8 cellular contexts compared by ENCODE assay signal in genomic region chr2:143730950-143731254, GRCh38.
A peak's percentile ranks its signal among the peaks of the same experiment; 100 is the strongest.
DNase-seq lines count a peak whose midpoint lies in the region; ATAC-seq and TF ChIP-seq lines count a peak whose summit lies in the region.
"Had no signal": no experiment of that assay in that cellular context is flagged by ENCODE, and none has a peak within 500 bp of the region (broad histone marks: within the 10 kb centered on the region; RNA-seq: fewer than 3 reads in every experiment).

No MANE protein-coding gene starts in this region.

- H3K4me3 Mint-ChIP-seq in Calu3 (ENCODE audit: low read depth, unreplicated experiment), result no peak overlapping the region
- H3K4me3 Mint-ChIP-seq: neural progenitor cell had no signal

- no peaks in the 10 kb centered on the region for H3K27me3 ChIP-seq in gastrocnemius medialis
- H3K27me3 ChIP-seq: neural progenitor cell had no signal

- intact Hi-C loops in Calu3 (cut with micrococcal nuclease; ENCODE audit: unreplicated experiment), result no loop called here
- intact Hi-C loops in gastrocnemius medialis (cut with DNase I; ENCODE audit: low total_unique reads), result no loop called here

- H3K4me1 Mint-ChIP-seq in Calu3 (ENCODE audit: low read depth, unreplicated experiment), result peaks cover 17% of the 10 kb centered on the region
- H3K4me1 Mint-ChIP-seq: neural progenitor cell had no signal

- ATAC-seq in GM18858 (IDR thresholded peaks at IDR 0.05; ENCODE audit: unreplicated experiment), result peak; percentile 42
- peak; percentile 44 for ATAC-seq in GM21515 (IDR thresholded peaks at IDR 0.05; ENCODE audit: unreplicated experiment)
- ATAC-seq in HG03175 (IDR thresholded peaks at IDR 0.05; ENCODE audit: unreplicated experiment), result peak; percentile 33
- no peak for ATAC-seq in gastrocnemius medialis

- no peaks in the 10 kb centered on the region for H3K4me1 ChIP-seq in gastrocnemius medialis

- no peaks in the 10 kb centered on the region for H3K27me3 Mint-ChIP-seq in Calu3 (ENCODE audit: unreplicated experiment)

- H3K36me3 Mint-ChIP-seq in Calu3 (ENCODE audit: insufficient read depth, unreplicated experiment), result no peaks in the 10 kb centered on the region
- H3K36me3 Mint-ChIP-seq: neural progenitor cell had no signal

- no peak overlapping the region for H3K27ac ChIP-seq in gastrocnemius medialis
- H3K27ac ChIP-seq: neural progenitor cell had no signal

- in situ Hi-C loops in gastrocnemius medialis (cut with MboI; ENCODE audit: low sequenced_read_pairs in 4 of 4), result no loop called here

- BruUV-seq in Calu3 (replicated peaks; lab: Mats Ljungman, UMichigan), result no TSS peak

- H3K27ac Mint-ChIP-seq in Calu3 (ENCODE audit: unreplicated experiment), result no peak overlapping the region
- H3K27ac Mint-ChIP-seq: neural progenitor cell had no signal

- DNase-seq in kidney tubule cell (ENCODE audit: low spot score), result peak; percentile 44
- no peak for DNase-seq in Calu3
- no peak for DNase-seq in gastrocnemius medialis
- no peak for DNase-seq in COLO668 (lab: John Stamatoyannopoulos, UW; ENCODE audit: unreplicated experiment)

- TF ChIP-seq POLR2A in gastrocnemius medialis (IDR thresholded peaks at IDR 0.05), result no peak

- TF ChIP-seq CTCF in Calu3 (IDR thresholded peaks at IDR 0.05; ENCODE audit: unreplicated experiment), result no peak
- TF ChIP-seq CTCF in gastrocnemius medialis (IDR thresholded peaks at IDR 0.05 in 4 of 5, conservative IDR thresholded peaks at IDR 0.05 in 1 of 5), result no peak

- no peaks in the 10 kb centered on the region for H3K9me3 Mint-ChIP-seq in Calu3 (ENCODE audit: low read depth, unreplicated experiment)
- H3K9me3 Mint-ChIP-seq: neural progenitor cell had no signal

- H3K36me3 ChIP-seq in gastrocnemius medialis, result no peaks in the 10 kb centered on the region
- H3K36me3 ChIP-seq: neural progenitor cell had no signal

- H3K9me3 ChIP-seq in gastrocnemius medialis, result no peaks in the 10 kb centered on the region

- CTCF ChIA-PET in Calu3 (lab: Charles Lee), result no interaction called here

- no peak overlapping the region for H3K4me3 ChIP-seq in gastrocnemius medialis
- H3K4me3 ChIP-seq: neural progenitor cell had no signal

Comparison
In these comparisons a context has a peak if more than half of its experiments do, and no peak if none do; other contexts are left out.
1. ATAC-seq: peak in GM18858 (single experiment), GM21515 (single experiment) and HG03175 (single experiment); none in gastrocnemius medialis (0 of 2).